1 cellular context compared by ENCODE assay signal in the genomic region with DNA sequence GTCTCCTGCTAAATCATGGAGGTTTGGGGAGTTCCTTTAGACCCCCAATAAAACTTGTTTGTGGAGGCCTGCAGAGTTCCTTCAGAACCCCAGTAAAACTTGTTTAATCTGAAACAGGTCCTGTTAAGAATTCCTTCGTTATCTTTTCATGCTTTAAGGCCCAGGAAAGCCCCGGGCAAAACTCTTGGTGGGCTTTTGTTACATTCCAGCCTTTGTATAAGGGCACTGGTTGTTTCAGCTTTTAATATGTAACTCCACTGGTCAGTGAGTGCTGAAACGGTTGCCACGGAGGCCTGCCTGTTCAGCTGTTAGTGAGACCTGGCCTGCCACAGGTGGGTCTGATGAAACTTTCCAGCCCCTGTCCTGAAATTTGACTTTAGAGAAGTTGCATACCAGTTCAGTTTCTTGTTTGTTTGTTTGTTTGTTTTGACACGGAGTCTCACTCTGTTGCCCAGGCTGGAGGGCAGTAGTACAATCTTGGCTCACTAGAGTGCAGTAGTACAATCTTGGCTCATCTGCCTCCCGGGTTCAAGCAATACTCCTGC.
TF ChIP-seq lines count a peak whose summit lies in the region.

No MANE protein-coding gene starts in this region.

TF ChIP-seq in GM23338, 12 proteins besides CTCF, POLR2A, EP300 and RAD21:
- TF ChIP-seq NANOG (IDR thresholded peaks at IDR 0.05; ENCODE audit: borderline replicate concordance) (no peak), ZNF114 (CRISPR knock-in tag; IDR thresholded peaks at IDR 0.05) (no peak), EZH2 (IDR thresholded peaks at IDR 0.05; ENCODE audit: low read depth, unreplicated experiment) (no peak), POLR2AphosphoS5 (IDR thresholded peaks at IDR 0.05; ENCODE audit: low read depth) (no peak), CREB1 (CRISPR knock-in tag; IDR thresholded peaks at IDR 0.05; ENCODE audit: low read depth) (no peak), EZH2phosphoT487 (IDR thresholded peaks at IDR 0.05; ENCODE audit: unreplicated experiment) (no peak)
- TF ChIP-seq, protein P1, sequence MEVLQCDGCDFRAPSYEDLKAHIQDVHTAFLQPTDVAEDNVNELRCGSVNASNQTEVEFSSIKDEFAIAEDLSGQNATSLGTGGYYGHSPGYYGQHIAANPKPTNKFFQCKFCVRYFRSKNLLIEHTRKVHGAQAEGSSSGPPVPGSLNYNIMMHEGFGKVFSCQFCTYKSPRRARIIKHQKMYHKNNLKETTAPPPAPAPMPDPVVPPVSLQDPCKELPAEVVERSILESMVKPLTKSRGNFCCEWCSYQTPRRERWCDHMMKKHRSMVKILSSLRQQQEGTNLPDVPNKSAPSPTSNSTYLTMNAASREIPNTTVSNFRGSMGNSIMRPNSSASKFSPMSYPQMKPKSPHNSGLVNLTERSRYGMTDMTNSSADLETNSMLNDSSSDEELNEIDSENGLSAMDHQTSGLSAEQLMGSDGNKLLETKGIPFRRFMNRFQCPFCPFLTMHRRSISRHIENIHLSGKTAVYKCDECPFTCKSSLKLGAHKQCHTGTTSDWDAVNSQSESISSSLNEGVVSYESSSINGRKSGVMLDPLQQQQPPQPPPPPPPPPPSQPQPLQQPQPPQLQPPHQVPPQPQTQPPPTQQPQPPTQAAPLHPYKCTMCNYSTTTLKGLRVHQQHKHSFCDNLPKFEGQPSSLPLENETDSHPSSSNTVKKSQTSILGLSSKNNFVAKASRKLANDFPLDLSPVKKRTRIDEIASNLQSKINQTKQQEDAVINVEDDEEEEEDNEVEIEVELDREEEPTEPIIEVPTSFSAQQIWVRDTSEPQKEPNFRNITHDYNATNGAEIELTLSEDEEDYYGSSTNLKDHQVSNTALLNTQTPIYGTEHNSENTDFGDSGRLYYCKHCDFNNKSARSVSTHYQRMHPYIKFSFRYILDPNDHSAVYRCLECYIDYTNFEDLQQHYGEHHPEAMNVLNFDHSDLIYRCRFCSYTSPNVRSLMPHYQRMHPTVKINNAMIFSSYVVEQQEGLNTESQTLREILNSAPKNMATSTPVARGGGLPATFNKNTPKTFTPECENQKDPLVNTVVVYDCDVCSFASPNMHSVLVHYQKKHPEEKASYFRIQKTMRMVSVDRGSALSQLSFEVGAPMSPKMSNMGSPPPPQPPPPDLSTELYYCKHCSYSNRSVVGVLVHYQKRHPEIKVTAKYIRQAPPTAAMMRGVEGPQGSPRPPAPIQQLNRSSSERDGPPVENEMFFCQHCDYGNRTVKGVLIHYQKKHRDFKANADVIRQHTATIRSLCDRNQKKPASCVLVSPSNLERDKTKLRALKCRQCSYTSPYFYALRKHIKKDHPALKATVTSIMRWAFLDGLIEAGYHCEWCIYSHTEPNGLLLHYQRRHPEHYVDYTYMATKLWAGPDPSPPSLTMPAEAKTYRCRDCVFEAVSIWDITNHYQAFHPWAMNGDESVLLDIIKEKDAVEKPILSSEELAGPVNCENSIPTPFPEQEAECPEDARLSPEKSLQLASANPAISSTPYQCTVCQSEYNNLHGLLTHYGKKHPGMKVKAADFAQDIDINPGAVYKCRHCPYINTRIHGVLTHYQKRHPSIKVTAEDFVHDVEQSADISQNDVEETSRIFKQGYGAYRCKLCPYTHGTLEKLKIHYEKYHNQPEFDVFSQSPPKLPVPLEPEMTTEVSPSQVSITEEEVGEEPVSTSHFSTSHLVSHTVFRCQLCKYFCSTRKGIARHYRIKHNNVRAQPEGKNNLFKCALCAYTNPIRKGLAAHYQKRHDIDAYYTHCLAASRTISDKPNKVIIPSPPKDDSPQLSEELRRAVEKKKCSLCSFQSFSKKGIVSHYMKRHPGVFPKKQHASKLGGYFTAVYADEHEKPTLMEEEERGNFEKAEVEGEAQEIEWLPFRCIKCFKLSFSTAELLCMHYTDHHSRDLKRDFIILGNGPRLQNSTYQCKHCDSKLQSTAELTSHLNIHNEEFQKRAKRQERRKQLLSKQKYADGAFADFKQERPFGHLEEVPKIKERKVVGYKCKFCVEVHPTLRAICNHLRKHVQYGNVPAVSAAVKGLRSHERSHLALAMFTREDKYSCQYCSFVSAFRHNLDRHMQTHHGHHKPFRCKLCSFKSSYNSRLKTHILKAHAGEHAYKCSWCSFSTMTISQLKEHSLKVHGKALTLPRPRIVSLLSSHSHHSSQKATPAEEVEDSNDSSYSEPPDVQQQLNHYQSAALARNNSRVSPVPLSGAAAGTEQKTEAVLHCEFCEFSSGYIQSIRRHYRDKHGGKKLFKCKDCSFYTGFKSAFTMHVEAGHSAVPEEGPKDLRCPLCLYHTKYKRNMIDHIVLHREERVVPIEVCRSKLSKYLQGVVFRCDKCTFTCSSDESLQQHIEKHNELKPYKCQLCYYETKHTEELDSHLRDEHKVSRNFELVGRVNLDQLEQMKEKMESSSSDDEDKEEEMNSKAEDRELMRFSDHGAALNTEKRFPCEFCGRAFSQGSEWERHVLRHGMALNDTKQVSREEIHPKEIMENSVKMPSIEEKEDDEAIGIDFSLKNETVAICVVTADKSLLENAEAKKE (CRISPR knock-in tag; IDR thresholded peaks at IDR 0.05), result no peak
- TF ChIP-seq, protein P2, sequence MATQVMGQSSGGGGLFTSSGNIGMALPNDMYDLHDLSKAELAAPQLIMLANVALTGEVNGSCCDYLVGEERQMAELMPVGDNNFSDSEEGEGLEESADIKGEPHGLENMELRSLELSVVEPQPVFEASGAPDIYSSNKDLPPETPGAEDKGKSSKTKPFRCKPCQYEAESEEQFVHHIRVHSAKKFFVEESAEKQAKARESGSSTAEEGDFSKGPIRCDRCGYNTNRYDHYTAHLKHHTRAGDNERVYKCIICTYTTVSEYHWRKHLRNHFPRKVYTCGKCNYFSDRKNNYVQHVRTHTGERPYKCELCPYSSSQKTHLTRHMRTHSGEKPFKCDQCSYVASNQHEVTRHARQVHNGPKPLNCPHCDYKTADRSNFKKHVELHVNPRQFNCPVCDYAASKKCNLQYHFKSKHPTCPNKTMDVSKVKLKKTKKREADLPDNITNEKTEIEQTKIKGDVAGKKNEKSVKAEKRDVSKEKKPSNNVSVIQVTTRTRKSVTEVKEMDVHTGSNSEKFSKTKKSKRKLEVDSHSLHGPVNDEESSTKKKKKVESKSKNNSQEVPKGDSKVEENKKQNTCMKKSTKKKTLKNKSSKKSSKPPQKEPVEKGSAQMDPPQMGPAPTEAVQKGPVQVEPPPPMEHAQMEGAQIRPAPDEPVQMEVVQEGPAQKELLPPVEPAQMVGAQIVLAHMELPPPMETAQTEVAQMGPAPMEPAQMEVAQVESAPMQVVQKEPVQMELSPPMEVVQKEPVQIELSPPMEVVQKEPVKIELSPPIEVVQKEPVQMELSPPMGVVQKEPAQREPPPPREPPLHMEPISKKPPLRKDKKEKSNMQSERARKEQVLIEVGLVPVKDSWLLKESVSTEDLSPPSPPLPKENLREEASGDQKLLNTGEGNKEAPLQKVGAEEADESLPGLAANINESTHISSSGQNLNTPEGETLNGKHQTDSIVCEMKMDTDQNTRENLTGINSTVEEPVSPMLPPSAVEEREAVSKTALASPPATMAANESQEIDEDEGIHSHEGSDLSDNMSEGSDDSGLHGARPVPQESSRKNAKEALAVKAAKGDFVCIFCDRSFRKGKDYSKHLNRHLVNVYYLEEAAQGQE (IDR thresholded peaks at IDR 0.05; ENCODE audit: unreplicated experiment), result no peak
